1 cellular context compared by ENCODE assay signal in the genomic region with DNA sequence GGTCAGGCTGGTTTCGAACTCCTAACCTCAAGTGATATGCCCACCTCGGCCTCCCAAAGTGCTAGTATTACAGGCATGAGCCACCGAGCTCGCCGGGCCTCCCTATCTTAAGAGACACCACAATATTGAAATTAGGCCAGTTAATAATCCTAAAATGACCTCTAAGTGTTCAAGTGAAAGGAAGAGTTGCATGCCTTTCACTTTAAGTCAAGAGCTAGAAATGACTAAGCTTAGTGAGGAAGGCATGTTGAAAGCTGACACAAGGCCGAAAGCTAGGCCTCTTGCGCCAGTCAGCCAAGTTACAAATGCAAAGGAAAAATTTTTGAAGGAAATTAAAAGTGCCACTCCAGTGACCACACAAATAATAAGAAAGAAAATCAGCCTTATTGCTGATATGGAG.
TF ChIP-seq lines count a peak whose summit lies in the region.

No MANE protein-coding gene starts in this region.

TF ChIP-seq in IMR-90, 13 proteins besides CTCF, POLR2A, EP300 and RAD21:
- no peak for TF ChIP-seq BHLHE40 (IDR thresholded peaks at IDR 0.05; ENCODE audit: low read depth, low read length)
- TF ChIP-seq, protein P1, sequence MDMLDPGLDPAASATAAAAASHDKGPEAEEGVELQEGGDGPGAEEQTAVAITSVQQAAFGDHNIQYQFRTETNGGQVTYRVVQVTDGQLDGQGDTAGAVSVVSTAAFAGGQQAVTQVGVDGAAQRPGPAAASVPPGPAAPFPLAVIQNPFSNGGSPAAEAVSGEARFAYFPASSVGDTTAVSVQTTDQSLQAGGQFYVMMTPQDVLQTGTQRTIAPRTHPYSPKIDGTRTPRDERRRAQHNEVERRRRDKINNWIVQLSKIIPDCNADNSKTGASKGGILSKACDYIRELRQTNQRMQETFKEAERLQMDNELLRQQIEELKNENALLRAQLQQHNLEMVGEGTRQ (IDR thresholded peaks at IDR 0.05; ENCODE audit: low read depth, low read length) = no peak
- TF ChIP-seq FOS (IDR thresholded peaks at IDR 0.05; ENCODE audit: low read depth, low read length) = no peak
- TF ChIP-seq MAZ (IDR thresholded peaks at IDR 0.05; ENCODE audit: borderline replicate concordance, low read depth, low read length) = no peak
- TF ChIP-seq MAFK (IDR thresholded peaks at IDR 0.05; ENCODE audit: low read depth, low read length) = no peak
- TF ChIP-seq CEBPB (IDR thresholded peaks at IDR 0.05; ENCODE audit: low read depth, low read length) = no peak
- TF ChIP-seq MXI1 (IDR thresholded peaks at IDR 0.05; ENCODE audit: borderline replicate concordance, low read depth, low read length) = no peak
- TF ChIP-seq CHD1 (IDR thresholded peaks at IDR 0.05; ENCODE audit: low read depth, low read length) = no peak
- TF ChIP-seq RCOR1 (IDR thresholded peaks at IDR 0.05; ENCODE audit: insufficient replicate concordance, low read length) = no peak
- no peak for TF ChIP-seq SMC3 (IDR thresholded peaks at IDR 0.05; ENCODE audit: low read depth, low read length)
- TF ChIP-seq, protein P2, sequence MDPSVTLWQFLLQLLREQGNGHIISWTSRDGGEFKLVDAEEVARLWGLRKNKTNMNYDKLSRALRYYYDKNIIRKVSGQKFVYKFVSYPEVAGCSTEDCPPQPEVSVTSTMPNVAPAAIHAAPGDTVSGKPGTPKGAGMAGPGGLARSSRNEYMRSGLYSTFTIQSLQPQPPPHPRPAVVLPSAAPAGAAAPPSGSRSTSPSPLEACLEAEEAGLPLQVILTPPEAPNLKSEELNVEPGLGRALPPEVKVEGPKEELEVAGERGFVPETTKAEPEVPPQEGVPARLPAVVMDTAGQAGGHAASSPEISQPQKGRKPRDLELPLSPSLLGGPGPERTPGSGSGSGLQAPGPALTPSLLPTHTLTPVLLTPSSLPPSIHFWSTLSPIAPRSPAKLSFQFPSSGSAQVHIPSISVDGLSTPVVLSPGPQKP (IDR thresholded peaks at IDR 0.05; ENCODE audit: borderline replicate concordance, low read depth, low read length) = no peak
